Comparison of ENCODE assay signal across 15 cellular contexts in genomic region chr4:100391913-100392312, GRCh38.
DNase-seq lines count a peak whose midpoint lies in the region; ATAC-seq, FAIRE-seq and TF ChIP-seq lines count a peak whose summit lies in the region.
"Had no signal": no experiment of that assay in that cellular context is flagged by ENCODE, and none has a peak within 500 bp of the region (broad histone marks: within the 10 kb centered on the region; RNA-seq: fewer than 3 reads in every experiment).

No MANE protein-coding gene starts in this region.

- H3K4me1 ChIP-seq in keratinocyte (ENCODE audit: control insufficient read depth, extremely low read depth, insufficient read depth, low read length) = no peaks in the 10 kb centered on the region
- H3K4me1 ChIP-seq: colonic mucosa, right lobe of liver had no signal

- no peak overlapping the region for H3K4me2 ChIP-seq in keratinocyte (ENCODE audit: control insufficient read depth, extremely low read depth, insufficient read depth, low read depth, low read length)

- no peaks in the 10 kb centered on the region for H3K9me3 ChIP-seq in keratinocyte (ENCODE audit: control insufficient read depth, low read depth, low read length)
- H3K9me3 ChIP-seq: colonic mucosa, right lobe of liver had no signal

- H3K27me3 ChIP-seq in keratinocyte (ENCODE audit: control insufficient read depth, extremely low read depth, insufficient read depth, low read length) = peaks cover 40% of the 10 kb centered on the region
- H3K27me3 ChIP-seq: colonic mucosa, right lobe of liver had no signal

- peaks cover 1% of the 10 kb centered on the region for H3K4me1 Mint-ChIP-seq in activated T-cell treated with anti-CD3 and anti-CD28 coated beads, Interleukin-2, amount 50 U/mL, for 24 hours (ENCODE audit: low read depth)
- H3K4me1 Mint-ChIP-seq: CD4-positive, CD25-positive, alpha-beta regulatory T cell had no signal

- H3K4me3 ChIP-seq in GM12865 (ENCODE audit: low read depth, low read length) (no peak overlapping the region), keratinocyte (ENCODE audit: control insufficient read depth in 2 of 3, extremely low read depth in 1 of 3, insufficient read depth in 2 of 3, low read depth in 1 of 3, low read length in 3 of 3) (no peak overlapping the region)
- H3K4me3 ChIP-seq: colonic mucosa, right lobe of liver had no signal

- H3K9me1 ChIP-seq in keratinocyte (ENCODE audit: control insufficient read depth, extremely low read depth, insufficient read depth, low read length) = no peaks in the 10 kb centered on the region

- H2AFZ ChIP-seq in keratinocyte (ENCODE audit: control insufficient read depth, low read length) = no peak overlapping the region

- H3K27me3 Mint-ChIP-seq in activated T-cell treated with anti-CD3 and anti-CD28 coated beads, Interleukin-2, amount 50 U/mL, for 24 hours = peaks cover 10% of the 10 kb centered on the region
- H3K27me3 Mint-ChIP-seq: CD4-positive, CD25-positive, alpha-beta regulatory T cell had no signal

- no peak for ATAC-seq in left lobe of liver
- ATAC-seq: right lobe of liver had no signal

- no peaks in the 10 kb centered on the region for H3K36me3 ChIP-seq in keratinocyte (ENCODE audit: control insufficient read depth in 2 of 2, extremely low read depth in 1 of 2, insufficient read depth in 2 of 2, low read length in 2 of 2)
- H3K36me3 ChIP-seq: colonic mucosa, right lobe of liver had no signal

- H3K79me2 ChIP-seq in keratinocyte (ENCODE audit: control insufficient read depth, insufficient read depth, low read length) = no peaks in the 10 kb centered on the region

- H3K27ac ChIP-seq in keratinocyte (ENCODE audit: control insufficient read depth, insufficient read depth, low read length) = no peak overlapping the region
- H3K27ac ChIP-seq: colonic mucosa, right lobe of liver had no signal

- dilution Hi-C loops in keratinocyte (cut with MboI; ENCODE audit: extremely low pct_ligation_motif_present, low sequenced_read_pairs) = no loop called here

- no peaks in the 10 kb centered on the region for H3K9me3 Mint-ChIP-seq in activated T-cell treated with anti-CD3 and anti-CD28 coated beads, Interleukin-2, amount 50 U/mL, for 24 hours
- H3K9me3 Mint-ChIP-seq: CD4-positive, CD25-positive, alpha-beta regulatory T cell had no signal

- no peak overlapping the region for H3K27ac Mint-ChIP-seq in activated T-cell treated with anti-CD3 and anti-CD28 coated beads, Interleukin-2, amount 50 U/mL, for 24 hours
- H3K27ac Mint-ChIP-seq: CD4-positive, CD25-positive, alpha-beta regulatory T cell had no signal

- FAIRE-seq in keratinocyte (lab: Jason Lieb, UNC) = peak; percentile 41
- FAIRE-seq: frontal cortex had no signal

- TF ChIP-seq CTCF in GM12865 (IDR thresholded peaks at IDR 0.05; ENCODE audit: insufficient read depth, low read depth, low read length, missing control alignments) (no peak), keratinocyte (optimal IDR thresholded peaks at IDR 0.05 in 1 of 3, IDR thresholded peaks at IDR 0.05 in 1 of 3, conservative IDR thresholded peaks at IDR 0.05 in 1 of 3; ENCODE audit: extremely low read depth in 1 of 3, insufficient read depth in 2 of 3, low read length in 3 of 3) (no peak)

- no peaks in the 10 kb centered on the region for H4K20me1 ChIP-seq in keratinocyte (ENCODE audit: control insufficient read depth, extremely low read depth, insufficient read depth, low read length)

- H3K4me3 Mint-ChIP-seq in activated T-cell treated with anti-CD3 and anti-CD28 coated beads, Interleukin-2, amount 50 U/mL, for 24 hours = no peak overlapping the region
- H3K4me3 Mint-ChIP-seq: CD4-positive, CD25-positive, alpha-beta regulatory T cell had no signal

- H3K9ac ChIP-seq in keratinocyte (ENCODE audit: control insufficient read depth, extremely low read depth, insufficient read depth, low read length) = no peak overlapping the region

- DNase-seq in GM12865 (ENCODE audit: low read depth) = peak; percentile 35
- DNase-seq in HS-27A (ENCODE audit: low read depth) = peak; percentile 2
- DNase-seq in amniotic epithelial cell (ENCODE audit: low read depth) = peak; percentile 87
- DNase-seq in keratinocyte (ENCODE audit: low read depth, low spot score) = peak; percentile 2
- DNase-seq in NOMO-1 (lab: John Stamatoyannopoulos, UW; ENCODE audit: unreplicated experiment in 2 of 2) = no peak
- DNase-seq in left lobe of liver (ENCODE audit: low spot score) = no peak
- DNase-seq in activated CD4-positive, alpha-beta T cell treated with anti-CD3 and anti-CD28 coated beads for 1 hour = no peak
- no peak for DNase-seq in activated T-cell treated with anti-CD3 and anti-CD28 coated beads, Interleukin-2, amount 50 U/mL, for 24 hours
- DNase-seq: activated CD8-positive, alpha-beta memory T cell treated with anti-CD3 and anti-CD28 coated beads for 24 hours; activated naive CD4-positive, alpha-beta T cell treated with anti-CD3 and anti-CD28 coated beads, Interleukin-2, amount 50 U/mL, for 16 hours; CD4-positive, CD25-positive, alpha-beta regulatory T cell; colonic mucosa; GF-D8; right lobe of liver had no signal

- no peaks in the 10 kb centered on the region for H3K36me3 Mint-ChIP-seq in activated T-cell treated with anti-CD3 and anti-CD28 coated beads, Interleukin-2, amount 50 U/mL, for 24 hours (ENCODE audit: low read depth)
- H3K36me3 Mint-ChIP-seq: CD4-positive, CD25-positive, alpha-beta regulatory T cell had no signal

Comparison
In these comparisons a context has a peak if more than half of its experiments do, and no peak if none do; other contexts are left out.
1. DNase-seq: peak in GM12865 (single experiment), HS-27A (single experiment), amniotic epithelial cell (single experiment) and keratinocyte (single experiment); none in NOMO-1 (0 of 2), left lobe of liver (single experiment), activated CD4-positive, alpha-beta T cell treated with anti-CD3 and anti-CD28 coated beads for 1 hour (single experiment) and activated T-cell treated with anti-CD3 and anti-CD28 coated beads, Interleukin-2, amount 50 U/mL, for 24 hours (single experiment).